ENCODE assay signal across 8 cellular contexts in genomic region chr3:12175844-12176453, GRCh38. TPM values are rescaled to one million over a fixed set of nuclear protein-coding genes. Genes with fewer than 3 reads are reported as not detected.
DNase-seq lines count a peak whose midpoint lies in the region; ATAC-seq and TF ChIP-seq lines count a peak whose summit lies in the region.

No MANE protein-coding gene starts in this region.

- no TSS peak for BruUV-seq in Caco-2 (replicated peaks; lab: Mats Ljungman, UMichigan)

- peaks cover 3% of the 10 kb centered on the region; the same call in 1 of the 2 replicates for H3K4me1 ChIP-seq in Caco-2

- no peaks in the 10 kb centered on the region for H3K36me3 Mint-ChIP-seq in Caco-2 (ENCODE audit: insufficient read depth, unreplicated experiment)
- no peaks in the 10 kb centered on the region for H3K36me3 Mint-ChIP-seq in activated CD8-positive, alpha-beta T cell treated with anti-CD3 and anti-CD28 coated beads, Interleukin-2, amount 10 ng/mL, durations not matched to agents 7 days and 5 days (ENCODE audit: low read depth)

- TF ChIP-seq CTCF in Caco-2 (IDR thresholded peaks at IDR 0.05; ENCODE audit: insufficient read depth in 1 of 2, low read depth in 1 of 2, low read length in 1 of 2, severe bottlenecking in 1 of 2, unreplicated experiment in 1 of 2), result peak; percentile 82 to 85

- H3K36me3 ChIP-seq in Caco-2 (ENCODE audit: control insufficient read depth, insufficient read depth, low read length), result no peaks in the 10 kb centered on the region

- H3K9me3 ChIP-seq in Caco-2, result peaks cover 8% of the 10 kb centered on the region

- intact Hi-C loops in Caco-2 (cut with micrococcal nuclease; ENCODE audit: unreplicated experiment) (loop anchor here (1.0 to 5.0 kb wide), 4 partner anchors 37 to 799 kb away; no protein-coding TSS in a partner anchor), head of caudate nucleus (cut with DNase I) (no loop called here), posterior cingulate gyrus (cut with DNase I) (loop anchor here (1.0 kb wide), 1 partner anchor 41 kb away; no protein-coding TSS in a partner anchor)

- H3K27ac Mint-ChIP-seq in Caco-2 (ENCODE audit: unreplicated experiment), result no peak overlapping the region
- no peak overlapping the region for H3K27ac Mint-ChIP-seq in activated CD8-positive, alpha-beta T cell treated with anti-CD3 and anti-CD28 coated beads, Interleukin-2, amount 10 ng/mL, durations not matched to agents 7 days and 5 days

- POLR2A ChIA-PET in Caco-2 (lab: Charles Lee), result no interaction called here
- POLR2A ChIA-PET in activated CD8-positive, alpha-beta T cell treated with anti-CD3 and anti-CD28 coated beads, Interleukin-2, amount 10 ng/mL, durations not matched to agents 7 days and 5 days (lab: Charles Lee), result interaction anchor here (0.6 kb wide), 1 partner anchor 9 kb away, joined by 3 read pairs; no protein-coding TSS in a partner anchor

- peak; percentile 64 for ATAC-seq in activated CD8-positive, alpha-beta T cell treated with anti-CD3 and anti-CD28 coated beads, Interleukin-2, amount 10 ng/mL, durations not matched to agents 7 days and 5 days
- no peak for ATAC-seq in GM19328 (IDR thresholded peaks at IDR 0.05; ENCODE audit: unreplicated experiment)
- no peak for ATAC-seq in GM19467 (IDR thresholded peaks at IDR 0.05; ENCODE audit: unreplicated experiment)

- H3K27me3 ChIP-seq in Caco-2 (replicated peaks; ENCODE audit: control insufficient read depth, insufficient read depth, low read length), result no peaks in the 10 kb centered on the region

- no peak overlapping the region for H3K4me3 ChIP-seq in Caco-2 (ENCODE audit: low read depth, low read length)

- H3K9me3 Mint-ChIP-seq in Caco-2 (ENCODE audit: unreplicated experiment), result peaks cover 19% of the 10 kb centered on the region
- peaks cover 17% of the 10 kb centered on the region for H3K9me3 Mint-ChIP-seq in activated CD8-positive, alpha-beta T cell treated with anti-CD3 and anti-CD28 coated beads, Interleukin-2, amount 10 ng/mL, durations not matched to agents 7 days and 5 days (ENCODE audit: insufficient read depth)

- no peaks in the 10 kb centered on the region for H3K4me1 Mint-ChIP-seq in Caco-2 (ENCODE audit: low read depth, unreplicated experiment)
- peaks cover 2% of the 10 kb centered on the region for H3K4me1 Mint-ChIP-seq in activated CD8-positive, alpha-beta T cell treated with anti-CD3 and anti-CD28 coated beads, Interleukin-2, amount 10 ng/mL, durations not matched to agents 7 days and 5 days (ENCODE audit: low read depth)

- H3K4me3 Mint-ChIP-seq in Caco-2 (ENCODE audit: unreplicated experiment), result no peak overlapping the region
- H3K4me3 Mint-ChIP-seq in activated CD8-positive, alpha-beta T cell treated with anti-CD3 and anti-CD28 coated beads, Interleukin-2, amount 10 ng/mL, durations not matched to agents 7 days and 5 days, result no peak overlapping the region

- H3K27me3 Mint-ChIP-seq in Caco-2 (ENCODE audit: insufficient read depth, unreplicated experiment), result no peaks in the 10 kb centered on the region
- H3K27me3 Mint-ChIP-seq in activated CD8-positive, alpha-beta T cell treated with anti-CD3 and anti-CD28 coated beads, Interleukin-2, amount 10 ng/mL, durations not matched to agents 7 days and 5 days (ENCODE audit: low read depth), result no peaks in the 10 kb centered on the region

- CTCF ChIA-PET in Caco-2 (lab: Charles Lee), result interaction anchor here (1.3 to 2.2 kb wide), 3 partner anchors 9 to 41 kb away, joined by 3 to 24 read pairs (median 7); no protein-coding TSS in a partner anchor
- CTCF ChIA-PET in activated CD8-positive, alpha-beta T cell treated with anti-CD3 and anti-CD28 coated beads, Interleukin-2, amount 10 ng/mL, durations not matched to agents 7 days and 5 days (lab: Charles Lee), result interaction anchor here (0.6 to 4.8 kb wide), 14 partner anchors 9 to 303 kb away, joined by 3 to 60 read pairs (median 3); no protein-coding TSS in a partner anchor

- DNase-seq in Caco-2 (peak; percentile 56 to 69), GM19240 (ENCODE audit: insufficient read length, low spot score) (peak; percentile 29), HuH-7 (ENCODE audit: low spot score) (peak; percentile 88), head of caudate nucleus (peak in 41 of 42 donors; percentile 11 to 83 (median 56)), posterior cingulate gyrus (peak in 9 of 10 donors; percentile 21 to 92 (median 64))
- peak; percentile 28 for DNase-seq in activated CD8-positive, alpha-beta T cell treated with anti-CD3 and anti-CD28 coated beads, Interleukin-2, amount 10 ng/mL, durations not matched to agents 7 days and 5 days

RNA-seq across cellular contexts. Expression of gene TIMP4, which starts 17.2 kb away (rescaled TPM):
- 1.4 and 1.6 TPM in 2 replicates for total RNA-seq in Caco-2 (2022)
- total RNA-seq in activated CD8-positive, alpha-beta T cell treated with anti-CD3 and anti-CD28 coated beads, Interleukin-2, amount 10 ng/mL, durations not matched to agents 7 days and 5 days, result not detected

Comparison
In these comparisons a context has a peak if more than half of its experiments do, and no peak if none do; other contexts are left out.
1. DNase-seq: peak in every context shown above with its lines; median percentile 88 in HuH-7; 64 in posterior cingulate gyrus; 62 in Caco-2; 56 in head of caudate nucleus; 29 in GM19240; 28 in activated CD8-positive, alpha-beta T cell treated with anti-CD3 and anti-CD28 coated beads, Interleukin-2, amount 10 ng/mL, durations not matched to agents 7 days and 5 days.